ENCODE assay signal across 20 cellular contexts in the genomic region with DNA sequence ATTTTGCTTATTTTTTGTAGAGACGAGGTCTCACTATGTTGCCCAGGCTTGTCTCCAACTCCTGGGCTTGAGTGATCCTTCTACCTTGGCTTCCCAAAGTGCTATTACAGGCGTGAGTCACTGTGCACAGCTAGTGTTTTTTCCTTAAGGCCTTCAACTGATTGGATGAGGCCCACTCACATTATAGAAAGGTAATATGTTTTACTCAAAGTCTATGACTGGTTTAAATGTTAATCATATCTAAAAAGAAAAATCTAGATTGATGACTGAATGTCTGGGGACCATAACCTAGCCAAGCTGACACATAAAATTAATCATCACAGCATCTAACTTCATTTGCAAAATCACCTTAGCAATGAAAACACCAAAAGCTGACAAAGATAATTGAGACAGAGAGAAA.
"Had no signal": no experiment of that assay in that cellular context is flagged by ENCODE, and none has a peak within 500 bp of the region (broad histone marks: within the 10 kb centered on the region; RNA-seq: fewer than 3 reads in every experiment).

No MANE protein-coding gene starts in this region.

- DNase-seq: MV-4-11, NCI-H1048, NCI-H1105 treated with DMSO at 0.1 percent for 48 hours, NCI-H1417 treated with DMSO at 0.1 percent for 48 hours, NCI-H146, NCI-H1694 treated with DMSO at 0.1 percent for 48 hours, NCI-H1930, NCI-H2081, NCI-H2107, NCI-H2171, NCI-H226, NCI-H446, NCI-H510A, NCI-H524 treated with DMSO at 0.1 percent for 48 hours, NCI-H69, NCI-H774, Right ventricle myocardium superior, RPMI8226, SK-N-SH had no signal

- H3K4me3 Mint-ChIP-seq: IgD-negative memory B cell had no signal

- H3K4me1 Mint-ChIP-seq: IgD-negative memory B cell had no signal

- H3K27ac Mint-ChIP-seq: IgD-negative memory B cell had no signal
